In genomic region chr3:32334675-32335074, GRCh38 we compare ENCODE assay signal across 9 cellular contexts. TPM values are rescaled to one million over a fixed set of nuclear protein-coding genes. Genes with fewer than 3 reads are reported as not detected.
DNase-seq lines count a peak whose midpoint lies in the region; ATAC-seq and TF ChIP-seq lines count a peak whose summit lies in the region.
"Had no signal": no experiment of that assay in that cellular context is flagged by ENCODE, and none has a peak within 500 bp of the region (broad histone marks: within the 10 kb centered on the region; RNA-seq: fewer than 3 reads in every experiment).

No MANE protein-coding gene starts in this region.

- no peaks in the 10 kb centered on the region for H3K27me3 Mint-ChIP-seq in neural progenitor cell (ENCODE audit: insufficient read depth, low read depth)

- H3K9me3 ChIP-seq in Panc1 (ENCODE audit: control insufficient read depth, insufficient read depth, low read depth, low read length) (no peaks in the 10 kb centered on the region), neural progenitor cell (ENCODE audit: low read depth) (no peaks in the 10 kb centered on the region), ovary (no peaks in the 10 kb centered on the region)

- POLR2A ChIA-PET in Panc1 (lab: Charles Lee), result no interaction called here

- TF ChIP-seq EP300 in ovary (IDR thresholded peaks at IDR 0.05), result no peak

- WGBS in ovary, 3 donors, result 69 to 100% (median 75%) methylated on average over 4 of the region's 4 CpGs

- TF ChIP-seq POLR2A in ovary (IDR thresholded peaks at IDR 0.05), result no peak

- H3K9me3 Mint-ChIP-seq in neural progenitor cell, result peaks cover 6% of the 10 kb centered on the region

- no peaks in the 10 kb centered on the region; the same call in none of the 2 replicates for H3K27me3 ChIP-seq in GM06990 (replicated peaks; ENCODE audit: control insufficient read depth, insufficient read depth, low read length)
- no peaks in the 10 kb centered on the region for H3K27me3 ChIP-seq in Panc1 (ENCODE audit: control insufficient read depth, insufficient read depth, low read length)
- no peaks in the 10 kb centered on the region for H3K27me3 ChIP-seq in neural progenitor cell
- no peaks in the 10 kb centered on the region for H3K27me3 ChIP-seq in ovary

- H3K4me3 Mint-ChIP-seq in neural progenitor cell, result no peak overlapping the region

- peaks cover 23% of the 10 kb centered on the region for H3K4me1 Mint-ChIP-seq in neural progenitor cell

- no peak overlapping the region for H2AFZ ChIP-seq in neural progenitor cell (replicated peaks)

- H3K36me3 ChIP-seq in GM06990 (ENCODE audit: control insufficient read depth, insufficient read depth, low read length) (no peaks in the 10 kb centered on the region), Panc1 (ENCODE audit: control insufficient read depth, insufficient read depth, low read length) (no peaks in the 10 kb centered on the region), neural progenitor cell (no peaks in the 10 kb centered on the region), ovary (no peaks in the 10 kb centered on the region)

- ATAC-seq in Panc1, result no peak
- ATAC-seq in GM18498 (IDR thresholded peaks at IDR 0.05; ENCODE audit: unreplicated experiment), result no peak

- H3K27ac Mint-ChIP-seq in neural progenitor cell, result no peak overlapping the region

- no TSS peak for BruUV-seq in Panc1 (replicated peaks; lab: Mats Ljungman, UMichigan)

- H3K27ac ChIP-seq in Panc1 (ENCODE audit: low read length) (no peak overlapping the region), neural progenitor cell (no peak overlapping the region), ovary (no peak overlapping the region)

- CTCF ChIA-PET in Panc1 (lab: Charles Lee), result no interaction called here

- DNase-seq in GM06990 (ENCODE audit: extremely low read depth, insufficient read length), result no peak
- no peak for DNase-seq in Panc1 (ENCODE audit: low read depth, low spot score)
- DNase-seq in activated naive CD4-positive, alpha-beta T cell treated with Interleukin-2 at 50 U/mL for 16 hours, result peak; percentile 58
- DNase-seq in neural progenitor cell (ENCODE audit: low spot score), result no peak
- DNase-seq in ovary, result no peak
- no peak for DNase-seq in NCI-H2171 treated with DMSO at 0.1 percent for 48 hours (lab: John Stamatoyannopoulos, UW)
- DNase-seq in NCI-H748 (lab: John Stamatoyannopoulos, UW; ENCODE audit: unreplicated experiment), result no peak
- DNase-seq: NCI-H2029 treated with DMSO at 0.1 percent for 48 hours had no signal

- H3K9ac ChIP-seq in neural progenitor cell, result no peak overlapping the region

- H3K4me3 ChIP-seq in GM06990 (replicated peaks; ENCODE audit: low read depth, low read length) (no peak overlapping the region), Panc1 (ENCODE audit: low read depth in 2 of 2, low read length in 2 of 2) (no peak overlapping the region), neural progenitor cell (no peak overlapping the region), ovary (no peak overlapping the region)

- no peaks in the 10 kb centered on the region for H4K20me1 ChIP-seq in neural progenitor cell (ENCODE audit: low read depth)

- intact Hi-C loops in Panc1 (cut with micrococcal nuclease; ENCODE audit: unreplicated experiment), result no loop called here
- intact Hi-C loops in ovary (cut with DNase I), result no loop called here

- in situ Hi-C loops in Panc1 (cut with HindIII; ENCODE audit: low pct_unique_long_range_greater_than_20kb, low sequenced_read_pairs), result no loop called here

- H3K4me2 ChIP-seq in neural progenitor cell, result no peak overlapping the region

- H3F3A ChIP-seq in neural progenitor cell (ENCODE audit: low read depth), result no peaks in the 10 kb centered on the region

- peaks cover 2% of the 10 kb centered on the region for H3K36me3 Mint-ChIP-seq in neural progenitor cell

- no peaks in the 10 kb centered on the region for H3K79me2 ChIP-seq in neural progenitor cell (ENCODE audit: low read depth)

- no peaks in the 10 kb centered on the region for H3K4me1 ChIP-seq in Panc1 (ENCODE audit: control insufficient read depth, insufficient read depth, low read length)
- peaks cover 12% of the 10 kb centered on the region for H3K4me1 ChIP-seq in neural progenitor cell
- no peaks in the 10 kb centered on the region for H3K4me1 ChIP-seq in ovary (ENCODE audit: insufficient read depth)

- TF ChIP-seq CTCF in GM06990 (IDR thresholded peaks at IDR 0.05; ENCODE audit: insufficient read depth, low read length, poor library complexity, severe bottlenecking) (peak; percentile 52), Panc1 (IDR thresholded peaks at IDR 0.05) (peak; percentile 49), neural progenitor cell (IDR thresholded peaks at IDR 0.05) (peak; percentile 55), ovary (IDR thresholded peaks at IDR 0.05) (no peak)

RNA-seq across cellular contexts. Expression of gene CMTM7, which starts 57.0 kb away (rescaled TPM):
- total RNA-seq in Panc1 (2021; ENCODE audit: unreplicated experiment), result 43.5 TPM
- 75.0 TPM for polyA plus RNA-seq in Panc1 (2012; ENCODE audit: insufficient read length)
- 11.4 and 11.8 TPM in 2 replicates for total RNA-seq in neural progenitor cell (ENCODE audit: low replicate concordance)
- total RNA-seq in ovary, result 10 to 100 TPM in 3 of 7 donors, 1 to 10 TPM in 4; 2.7 to 63.4 (median 7.6) TPM
- 10 to 100 TPM in 1 of 2 donors, 1 to 10 TPM in 1; 4.7 to 20.3 TPM for polyA plus RNA-seq in ovary

Comparison
In these comparisons a context has a peak if more than half of its experiments do, and no peak if none do; other contexts are left out.
1. CTCF ChIP-seq: peak in GM06990 (single experiment), Panc1 (single experiment) and neural progenitor cell (single experiment); none in ovary (0 of 3).